15 cellular contexts compared by ENCODE assay signal in the genomic region with DNA sequence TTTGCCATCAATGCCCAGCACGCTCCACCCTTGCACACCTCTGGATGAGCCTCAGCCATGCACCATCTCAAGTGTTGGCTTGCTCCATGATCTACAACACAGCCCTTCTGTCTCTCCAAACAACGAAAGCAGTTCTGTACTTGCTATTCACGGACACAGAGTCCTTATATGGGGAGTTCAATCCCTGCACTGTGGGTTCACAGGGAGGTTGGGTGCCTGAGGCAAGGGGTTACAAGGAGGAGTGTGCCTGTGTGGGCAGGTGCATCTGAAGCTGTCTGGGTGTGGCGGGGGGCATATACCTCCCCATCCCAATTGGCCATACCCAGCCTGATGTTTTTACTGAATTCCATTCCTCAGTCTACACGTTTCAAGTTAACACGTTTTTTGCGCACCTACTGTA. TPM values are rescaled to one million over a fixed set of nuclear protein-coding genes. Genes with fewer than 3 reads are reported as not detected.
A peak's percentile ranks its signal among the peaks of the same experiment; 100 is the strongest.
DNase-seq lines count a peak whose midpoint lies in the region; ATAC-seq and TF ChIP-seq lines count a peak whose summit lies in the region.
"Had no signal": no experiment of that assay in that cellular context is flagged by ENCODE, and none has a peak within 500 bp of the region (broad histone marks: within the 10 kb centered on the region; RNA-seq: fewer than 3 reads in every experiment).

No MANE protein-coding gene starts in this region.

- H3K79me2 ChIP-seq in mammary epithelial cell (ENCODE audit: insufficient read depth, low read length) (no peaks in the 10 kb centered on the region), mesendoderm (ENCODE audit: control insufficient read depth, insufficient read depth, low read length) (no peaks in the 10 kb centered on the region)

- H2BK15ac ChIP-seq in mesendoderm (replicated peaks; ENCODE audit: low read depth): no peak overlapping the region

- H3K4me1 ChIP-seq in mammary epithelial cell (ENCODE audit: insufficient read depth, low read length) (peaks cover 15% of the 10 kb centered on the region), mesendoderm (ENCODE audit: control insufficient read depth, low read depth, low read length) (peaks cover 5% of the 10 kb centered on the region)

- no peak overlapping the region for H2AK5ac ChIP-seq in mesendoderm (ENCODE audit: low read length)

- 56% methylated on average over 7 of the region's 7 CpGs for WGBS in mammary epithelial cell (ENCODE audit: low coverage, missing lambda C conversion rate)
- no CpG with 5 or more reads among the region's 7 CpGs for WGBS in mesendoderm (ENCODE audit: extremely low coverage, insufficient coverage, low lambda C conversion rate)

- intact Hi-C loops in MCF 10A (cut with micrococcal nuclease) (no loop called here), mammary epithelial cell (cut with micrococcal nuclease) (no loop called here)

- H3K4ac ChIP-seq in mesendoderm (ENCODE audit: low read depth, low read length): no peak overlapping the region

- peak overlapping the region; percentile 28 for H3K4me3 Mint-ChIP-seq in MCF 10A (ENCODE audit: unreplicated experiment)
- H3K4me3 Mint-ChIP-seq in T-cell: peak overlapping the region; percentile 58 to 65 (median 59)
- peak overlapping the region; percentile 59 for H3K4me3 Mint-ChIP-seq in glutamatergic neuron (ENCODE audit: unreplicated experiment)
- H3K4me3 Mint-ChIP-seq in stimulated activated naive B cell treated with anti-CD40 and anti-IgM and Interleukin-4, amounts not matched to agents 10 μg/mL and 1 μg/mL and 100 μg/mL, for 72 hours: peak overlapping the region; percentile 7 to 55

- no peak overlapping the region for H4K5ac ChIP-seq in mesendoderm (ENCODE audit: low read length)

- TF ChIP-seq CTCF in MCF 10A (IDR thresholded peaks at IDR 0.05; ENCODE audit: unreplicated experiment) (no peak), mammary epithelial cell (conservative IDR thresholded peaks at IDR 0.05 in 1 of 2, IDR thresholded peaks at IDR 0.05 in 1 of 2; ENCODE audit: extremely low read depth in 1 of 2, insufficient read depth in 1 of 2, low read depth in 1 of 2, low read length in 2 of 2) (no peak), glutamatergic neuron (IDR thresholded peaks at IDR 0.05; ENCODE audit: partially characterized antibody, unreplicated experiment) (no peak)

- H3K9me3 Mint-ChIP-seq in MCF 10A (ENCODE audit: unreplicated experiment): no peaks in the 10 kb centered on the region
- no peaks in the 10 kb centered on the region for H3K9me3 Mint-ChIP-seq in T-cell
- H3K9me3 Mint-ChIP-seq in glutamatergic neuron (ENCODE audit: unreplicated experiment): peaks cover 17% of the 10 kb centered on the region
- H3K9me3 Mint-ChIP-seq in stimulated activated naive B cell treated with anti-CD40 and anti-IgM and Interleukin-4, amounts not matched to agents 10 μg/mL and 1 μg/mL and 100 μg/mL, for 72 hours: peaks cover 3% of the 10 kb centered on the region in 2 donors

- H4K8ac ChIP-seq in mesendoderm (ENCODE audit: low read depth, low read length): no peak overlapping the region

- H3K4me2 ChIP-seq in mammary epithelial cell (ENCODE audit: insufficient read depth, low read depth, low read length): no peak overlapping the region
- H3K4me2 ChIP-seq in mesendoderm (ENCODE audit: low read length): no peak overlapping the region

- H3K9me3 ChIP-seq in mammary epithelial cell (replicated peaks; ENCODE audit: insufficient read depth, low read length): no peaks in the 10 kb centered on the region

- H3K23ac ChIP-seq in mesendoderm (ENCODE audit: low read length): no peak overlapping the region

- BruUV-seq in MCF 10A (replicated peaks; lab: Mats Ljungman, UMichigan) (no TSS peak), mammary epithelial cell (replicated peaks; lab: Mats Ljungman, UMichigan) (no TSS peak)

- peaks cover 20% of the 10 kb centered on the region for H3K4me1 Mint-ChIP-seq in MCF 10A (ENCODE audit: insufficient read depth, unreplicated experiment)
- peaks cover 16 to 24% (median 24%) of the 10 kb centered on the region in 3 donors for H3K4me1 Mint-ChIP-seq in T-cell
- H3K4me1 Mint-ChIP-seq in glutamatergic neuron (ENCODE audit: low read depth, unreplicated experiment): peaks cover 36% of the 10 kb centered on the region
- peaks cover 18 to 27% of the 10 kb centered on the region in 2 donors for H3K4me1 Mint-ChIP-seq in stimulated activated naive B cell treated with anti-CD40 and anti-IgM and Interleukin-4, amounts not matched to agents 10 μg/mL and 1 μg/mL and 100 μg/mL, for 72 hours

- H3K27me3 ChIP-seq in mammary epithelial cell (ENCODE audit: insufficient read depth, low read length) (no peaks in the 10 kb centered on the region), mesendoderm (ENCODE audit: insufficient read depth, low read length, poor library complexity) (no peaks in the 10 kb centered on the region)

- no peak overlapping the region for H2BK120ac ChIP-seq in mesendoderm (ENCODE audit: low read depth, low read length)

- no peak overlapping the region for H2BK5ac ChIP-seq in mesendoderm (ENCODE audit: low read length)

- POLR2A ChIA-PET in MCF 10A (lab: Yijun Ruan, JAX): interaction anchor here (0.6 kb wide), 1 partner anchor 9 kb away, joined by 3 read pairs; no protein-coding TSS in a partner anchor
- POLR2A ChIA-PET in T-cell (lab: Charles Lee): no interaction called here

- in situ Hi-C loops in mammary epithelial cell (cut with MboI; ENCODE audit: low sequenced_read_pairs in 2 of 2): no loop called here

- H3K36me3 Mint-ChIP-seq in MCF 10A (ENCODE audit: insufficient read depth, unreplicated experiment) (peaks cover 10% of the 10 kb centered on the region), T-cell (no peaks in the 10 kb centered on the region), glutamatergic neuron (ENCODE audit: unreplicated experiment) (peaks cover 17% of the 10 kb centered on the region)
- peaks cover 16% of the 10 kb centered on the region in 2 donors for H3K36me3 Mint-ChIP-seq in stimulated activated naive B cell treated with anti-CD40 and anti-IgM and Interleukin-4, amounts not matched to agents 10 μg/mL and 1 μg/mL and 100 μg/mL, for 72 hours

- dilution Hi-C loops in mammary epithelial cell (cut with HindIII; ENCODE audit: low sequenced_read_pairs): loop anchor here (5.0 kb wide), 3 partner anchors 42 to 112 kb away; no protein-coding TSS in a partner anchor

- no peak overlapping the region for H2AFZ ChIP-seq in mammary epithelial cell (ENCODE audit: low read depth, low read length)

- H3K27ac ChIP-seq in mammary epithelial cell (ENCODE audit: insufficient read depth, low read depth, low read length): no peak overlapping the region
- H3K27ac ChIP-seq in mesendoderm (ENCODE audit: low read depth, low read length): no peak overlapping the region

- no peak overlapping the region for H3K18ac ChIP-seq in mesendoderm (ENCODE audit: low read length)

- ATAC-seq in T-cell (replicated peaks in 1 of 4) (no peak), HG02884 (IDR thresholded peaks at IDR 0.05; ENCODE audit: unreplicated experiment) (no peak)
- no peak for ATAC-seq in stimulated activated naive B cell treated with anti-CD40 and anti-IgM and Interleukin-4, amounts not matched to agents 10 μg/mL and 1 μg/mL and 100 μg/mL, for 72 hours (replicated peaks)
- ATAC-seq: left colon had no signal

- no peaks in the 10 kb centered on the region for H3K79me1 ChIP-seq in mesendoderm (ENCODE audit: low read length)

- CTCF ChIA-PET in MCF 10A (lab: Yijun Ruan, JAX): no interaction called here
- CTCF ChIA-PET in mammary epithelial cell (lab: Charles Lee; ENCODE audit: low non-redundant PET): no interaction called here
- CTCF ChIA-PET in T-cell (lab: Charles Lee): no interaction called here

- DNase-seq in MCF 10A (ENCODE audit: unreplicated experiment) (no peak), mammary epithelial cell (no peak), T-cell (no peak), glutamatergic neuron (no peak), NCI-H2029 treated with DMSO at 0.1 percent for 48 hours (lab: John Stamatoyannopoulos, UW) (no peak), mesendoderm (no peak)
- DNase-seq in stimulated activated naive B cell treated with anti-CD40 and anti-IgM and Interleukin-4, amounts not matched to agents 10 μg/mL and 1 μg/mL and 100 μg/mL, for 72 hours: no peak
- DNase-seq: left colon, NCI-H1048, NCI-H524, Right ventricle myocardium superior, small intestine had no signal

- H3K56ac ChIP-seq in mesendoderm (ENCODE audit: low read length): no peak overlapping the region

- H3K27me3 Mint-ChIP-seq in MCF 10A (ENCODE audit: insufficient read depth, unreplicated experiment) (peaks cover 12% of the 10 kb centered on the region), T-cell (peaks cover 22 to 52% of the 10 kb centered on the region in 2 donors), glutamatergic neuron (ENCODE audit: unreplicated experiment) (peaks cover 19% of the 10 kb centered on the region)
- H3K27me3 Mint-ChIP-seq in stimulated activated naive B cell treated with anti-CD40 and anti-IgM and Interleukin-4, amounts not matched to agents 10 μg/mL and 1 μg/mL and 100 μg/mL, for 72 hours: peaks cover 66 to 75% of the 10 kb centered on the region in 2 donors

- H3K9ac ChIP-seq in mammary epithelial cell (ENCODE audit: insufficient read depth, low read length) (no peak overlapping the region), mesendoderm (ENCODE audit: low read length) (no peak overlapping the region)

- no peak overlapping the region for H3K4me3 ChIP-seq in mammary epithelial cell (replicated peaks in 1 of 3; ENCODE audit: insufficient read depth in 1 of 3, low read depth in 2 of 3, low read length in 3 of 3)
- no peak overlapping the region for H3K4me3 ChIP-seq in mesendoderm (ENCODE audit: low read length)

- no peaks in the 10 kb centered on the region for H3K36me3 ChIP-seq in mammary epithelial cell (ENCODE audit: insufficient read depth, low read length)
- H3K36me3 ChIP-seq in mesendoderm (ENCODE audit: control insufficient read depth, insufficient read depth, low read length): no peaks in the 10 kb centered on the region

- H4K20me1 ChIP-seq in mammary epithelial cell (ENCODE audit: insufficient read depth, low read length): no peaks in the 10 kb centered on the region

- H3K27ac Mint-ChIP-seq in MCF 10A (ENCODE audit: low read depth, unreplicated experiment) (no peak overlapping the region), T-cell (no peak overlapping the region), glutamatergic neuron (ENCODE audit: unreplicated experiment) (peak overlapping the region; percentile 41)
- H3K27ac Mint-ChIP-seq in stimulated activated naive B cell treated with anti-CD40 and anti-IgM and Interleukin-4, amounts not matched to agents 10 μg/mL and 1 μg/mL and 100 μg/mL, for 72 hours: no peak overlapping the region

RNA-seq across cellular contexts. Expression of gene RUNDC3A, which starts 5.6 kb away (rescaled TPM):
- 0.28 and 1.0 TPM in 2 replicates for total RNA-seq in MCF 10A (2022)
- total RNA-seq in mammary epithelial cell: 1 to 10 TPM; 1.3 TPM
- polyA plus RNA-seq in mammary epithelial cell: 1.2 TPM
- polyA minus RNA-seq in mammary epithelial cell: not detected
- under 1 TPM in 3 of 5 donors, not detected in 2; 0.38 to 0.65 (median 0.41) TPM for total RNA-seq in T-cell
- total RNA-seq in glutamatergic neuron (ENCODE audit: unreplicated experiment): 282 TPM
- 1.6 TPM for polyA plus RNA-seq in mesendoderm (2013, experiment 1 of 2)
- 1.5 TPM for polyA plus RNA-seq in mesendoderm (2013, experiment 2 of 2)

RNA-seq across cellular contexts. Expression of gene SLC25A39, which starts 10.6 kb away (rescaled TPM):
- total RNA-seq in MCF 10A (2022): 157 and 169 TPM in 2 replicates
- total RNA-seq in mammary epithelial cell: 100 to 1,000 TPM; 116 to 169 TPM
- 176 TPM for polyA plus RNA-seq in mammary epithelial cell
- polyA minus RNA-seq in mammary epithelial cell: 171 TPM
- total RNA-seq in T-cell: 100 to 1,000 TPM in 3 of 5 donors, 10 to 100 TPM in 2; 78.6 to 108 (median 104) TPM
- total RNA-seq in glutamatergic neuron (ENCODE audit: unreplicated experiment): 104 TPM
- polyA plus RNA-seq in mesendoderm (2013, experiment 1 of 2): 155 TPM
- 156 TPM for polyA plus RNA-seq in mesendoderm (2013, experiment 2 of 2)

RNA-seq across cellular contexts. Expression of gene GRN, which starts 31.1 kb away (rescaled TPM):
- total RNA-seq in MCF 10A (2022): 143 and 144 TPM in 2 replicates
- 100 to 1,000 TPM; 288 to 394 TPM for total RNA-seq in mammary epithelial cell
- 369 TPM for polyA plus RNA-seq in mammary epithelial cell
- polyA minus RNA-seq in mammary epithelial cell: 293 TPM
- 10 to 100 TPM; 21.0 to 48.3 (median 40.1) TPM for total RNA-seq in T-cell
- total RNA-seq in glutamatergic neuron (ENCODE audit: unreplicated experiment): 88.7 TPM
- polyA plus RNA-seq in mesendoderm (2013, experiment 1 of 2): 84.9 TPM
- polyA plus RNA-seq in mesendoderm (2013, experiment 2 of 2): 83.1 TPM

RNA-seq across cellular contexts. Expression of gene SLC4A1, which starts 46.1 kb away (rescaled TPM):
- total RNA-seq in MCF 10A (2022): not detected in 2 replicates
- not detected for total RNA-seq in mammary epithelial cell
- not detected for polyA plus RNA-seq in mammary epithelial cell
- polyA minus RNA-seq in mammary epithelial cell: not detected
- not detected for total RNA-seq in T-cell
- total RNA-seq in glutamatergic neuron (ENCODE audit: unreplicated experiment): not detected
- polyA plus RNA-seq in mesendoderm (2013, experiment 1 of 2): 0.04 TPM
- 0.01 TPM for polyA plus RNA-seq in mesendoderm (2013, experiment 2 of 2)
- total RNA-seq: fibroblast of villous mesenchyme; left colon; T-helper 2 cell treated with Interferon-gamma antibody and Interleukin-4, amounts not matched to agents 100 ng/mL and 5 ng/mL, for 36 hours had no signal
- polyA plus RNA-seq: small intestine had no signal

RNA-seq across cellular contexts. Expression of gene FAM171A2, which starts 49.6 kb away (rescaled TPM):
- total RNA-seq in MCF 10A (2022) (0.30 TPM in 1 of 2 replicates, not detected in the other), mammary epithelial cell (1 to 10 TPM; 2.0 to 4.0 TPM), T-cell (1 to 10 TPM in 2 of 5 donors, under 1 TPM in 3; 0.18 to 1.5 (median 0.89) TPM), glutamatergic neuron (ENCODE audit: unreplicated experiment) (81.3 TPM)
- 0.59 TPM for polyA plus RNA-seq in mammary epithelial cell
- polyA minus RNA-seq in mammary epithelial cell: 0.62 TPM
- 6.5 TPM for polyA plus RNA-seq in mesendoderm (2013, experiment 1 of 2)
- polyA plus RNA-seq in mesendoderm (2013, experiment 2 of 2): 6.4 TPM

Comparison
In these comparisons a context has a peak if more than half of its experiments do, and no peak if none do; other contexts are left out.
1. RNA of gene RUNDC3A, which starts 5.6 kb away (total RNA-seq): 282 TPM in glutamatergic neuron (single experiment); 1.3 TPM in mammary epithelial cell, 0.38 to 0.65 TPM in T-cell and 0.28 to 1.0 TPM in MCF 10A; every median in the first group is over 100 times any median in the second.
2. Peak in every context shown above with its lines, with median percentiles within 50 percentile points of each other: H3K4me3 Mint-ChIP-seq.